Comparison of ENCODE assay signal across 21 cellular contexts in the genomic region with DNA sequence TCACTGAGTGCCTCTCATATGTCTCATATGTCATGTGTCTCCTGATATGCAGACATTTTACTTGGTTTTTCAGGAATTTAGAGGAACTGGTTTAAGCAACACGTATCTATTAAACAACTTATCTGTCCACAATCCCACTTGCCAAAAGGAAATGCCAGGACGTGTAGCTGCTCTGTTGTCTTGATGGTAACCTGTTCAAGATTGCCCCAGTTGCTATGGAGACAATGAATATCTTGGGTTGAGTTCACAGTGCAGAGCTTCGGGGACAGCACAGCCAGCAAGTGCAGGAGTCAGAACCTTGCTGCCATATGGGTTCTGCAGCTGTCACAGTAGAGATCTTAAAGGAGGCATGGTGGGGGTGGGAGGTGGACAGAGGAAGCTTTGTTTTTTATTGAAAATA. TPM values are rescaled to one million over a fixed set of nuclear protein-coding genes. Genes with fewer than 3 reads are reported as not detected.
"Had no signal": no experiment of that assay in that cellular context is flagged by ENCODE, and none has a peak within 500 bp of the region (broad histone marks: within the 10 kb centered on the region; RNA-seq: fewer than 3 reads in every experiment).

No MANE protein-coding gene starts in this region.

- DNase-seq: activated CD4-positive, alpha-beta T cell treated with anti-CD3 and anti-CD28 coated beads for 1 hour; activated CD4-positive, alpha-beta T cell treated with anti-CD3 and anti-CD28 coated beads, Interleukin-2, amount 50 U/mL, for 4 hours; activated gamma-delta T cell; effector memory CD8-positive, alpha-beta T cell; foreskin fibroblast; stimulated activated CD4-positive, alpha-beta T cell treated with anti-CD3 and anti-CD28 coated beads, Interleukin-2, amount 100 ng/mL, for 24 hours; stimulated activated naive CD4-positive, alpha-beta T cell treated with Interleukin-2 at 50 U/mL for 16 hours; thyroid gland had no signal

- H3K4me3 ChIP-seq: cardiac muscle cell, lung, right atrium auricular region, thyroid gland had no signal

- H3K4me1 ChIP-seq: right atrium auricular region, thyroid gland had no signal

- H3K27me3 ChIP-seq: cardiac muscle cell, right atrium auricular region, thyroid gland had no signal

- ATAC-seq: effector memory CD8-positive, alpha-beta T cell had no signal

- H3K9me3 ChIP-seq: thyroid gland had no signal

- H3K27ac ChIP-seq: cardiac muscle cell, epithelial cell of prostate, right atrium auricular region, thyroid gland had no signal

- H3K36me3 ChIP-seq: cardiac muscle cell, right atrium auricular region, thyroid gland had no signal

- FAIRE-seq: keratinocyte, urothelium cell line had no signal

RNA-seq across cellular contexts. Expression of a gene that starts 28.7 kb away (rescaled TPM):
- total RNA-seq: cardiac muscle cell; dermis microvascular lymphatic vessel endothelial cell; lung; mesothelial cell of epicardium; omental fat pad; progenitor cell of endocrine pancreas; right atrium auricular region; skeletal muscle tissue; subcutaneous adipose tissue; T-helper 1 cell treated with Interleukin-12 subunit alpha and Interleukin-12 subunit beta and Interleukin-4 antibody, amounts not matched to agents 30 ng/mL and 1 ng/mL, for 36 hours; thyroid gland had no signal
